Comparison of ENCODE assay signal across 8 cellular contexts in genomic region chr17:57832711-57833596, GRCh38. TPM values are rescaled to one million over a fixed set of nuclear protein-coding genes. Genes with fewer than 3 reads are reported as not detected.
DNase-seq lines count a peak whose midpoint lies in the region; ATAC-seq, FAIRE-seq and TF ChIP-seq lines count a peak whose summit lies in the region.

No MANE protein-coding gene starts in this region.

- peak; percentile 93 for FAIRE-seq in GM12891 (lab: Jason Lieb, UNC)

- H3K9me3 ChIP-seq in prostate gland, result no peaks in the 10 kb centered on the region

- peak overlapping the region; percentile 19 to 30 for H3K4me3 ChIP-seq in prostate gland

- peaks cover 7% of the 10 kb centered on the region for H3K4me1 ChIP-seq in prostate gland (replicated peaks)

- H3K27me3 ChIP-seq in prostate gland (replicated peaks; ENCODE audit: insufficient read depth), result no peaks in the 10 kb centered on the region

- H3K36me3 ChIP-seq in prostate gland, result no peaks in the 10 kb centered on the region

- DNase-seq in GM12891 (ENCODE audit: insufficient read length, low spot score) (no peak), NCI-H1417 (lab: John Stamatoyannopoulos, UW) (peak; percentile 73 to 93 (median 74)), T-helper 1 cell (peak; percentile 30 to 66 (median 49)), anterior cingulate cortex (lab: John Stamatoyannopoulos, UW) (peak in 45 of 58 donors; percentile 6 to 78 (median 43)), hepatic stellate cell (ENCODE audit: low spot score) (peak; percentile 66), prostate gland (ENCODE audit: low spot score) (peak; percentile 77), ureter (ENCODE audit: low spot score) (peak; percentile 72)

- 10% methylated on average over 21 of the region's 21 CpGs for whole genome bisulfite sequencing in prostate gland

- intact Hi-C loops in prostate gland (cut with DNase I), result loop anchor here (2.0 to 10.0 kb wide), 5 partner anchors 22 to 708 kb away; no protein-coding TSS in a partner anchor

- TF ChIP-seq POLR2A in GM12891 (IDR thresholded peaks at IDR 0.05; ENCODE audit: low read depth, low read length) (no peak), prostate gland (IDR thresholded peaks at IDR 0.05) (no peak)

- no peak for ATAC-seq in GM18907 (IDR thresholded peaks at IDR 0.05; ENCODE audit: unreplicated experiment)

- peak overlapping the region; percentile 83 to 84 for H3K27ac ChIP-seq in prostate gland

- peak; percentile 85 to 93 (median 90) for TF ChIP-seq CTCF in prostate gland (IDR thresholded peaks at IDR 0.05)

TF ChIP-seq in GM12891, 5 proteins besides CTCF, POLR2A, EP300 and RAD21:
- TF ChIP-seq POLR2AphosphoS5 (IDR thresholded peaks at IDR 0.05; ENCODE audit: low read depth, low read length) (no peak), TAF1 (IDR thresholded peaks at IDR 0.05; ENCODE audit: low read depth, low read length) (no peak), SPI1 (IDR thresholded peaks at IDR 0.05; ENCODE audit: low read depth, low read length) (no peak), PAX5 (IDR thresholded peaks at IDR 0.05; ENCODE audit: insufficient read depth, low read length, severe bottlenecking) (no peak), POU2F2 (IDR thresholded peaks at IDR 0.05; ENCODE audit: low read depth, low read length) (no peak)

RNA-seq across cellular contexts. Expression of gene MRPS23, which starts 16.9 kb away (rescaled TPM):
- 68.2 TPM for polyA plus RNA-seq in GM12891 (2012; ENCODE audit: low read depth, missing spikeins)
- 10 to 100 TPM; 29.0 to 43.1 TPM for total RNA-seq in prostate gland
- 37.5 TPM for total RNA-seq in ureter
